ENCODE assay signal across 7 cellular contexts in the genomic region with DNA sequence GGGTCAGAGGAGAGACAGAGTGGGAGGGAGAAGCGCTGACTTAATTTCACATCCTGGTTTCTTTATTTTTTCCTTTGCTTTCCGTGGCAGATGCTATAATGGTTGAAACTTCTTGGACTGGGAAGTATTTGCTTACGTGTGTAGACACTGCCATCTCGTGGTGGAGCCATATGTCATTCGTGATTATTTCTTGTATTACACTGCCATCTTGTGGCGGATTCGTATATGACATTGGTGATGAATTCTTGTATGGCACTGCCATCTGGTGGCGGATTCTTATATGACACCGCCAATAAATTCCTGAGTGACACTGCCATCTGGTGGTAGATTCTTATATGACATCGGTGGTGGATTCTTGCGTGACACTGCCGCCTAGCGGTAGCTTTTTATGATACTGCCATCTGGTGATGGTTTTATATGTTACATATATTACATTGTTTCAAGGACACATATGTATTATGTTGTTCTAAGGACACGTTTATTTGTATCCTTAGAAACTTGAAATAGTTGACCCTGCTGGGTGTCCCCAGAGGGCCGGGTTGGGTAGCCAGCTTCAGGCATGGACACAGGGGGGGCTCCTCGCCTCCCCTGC. TPM values are rescaled to one million over a fixed set of nuclear protein-coding genes. Genes with fewer than 3 reads are reported as not detected.
DNase-seq lines count a peak whose midpoint lies in the region; ATAC-seq and TF ChIP-seq lines count a peak whose summit lies in the region.

No MANE protein-coding gene starts in this region.

- peak overlapping the region; percentile 16 for H3K27ac ChIP-seq in layer of hippocampus (ENCODE audit: low read depth, low read length)

- DNase-seq in NCI-H226, result peak; percentile 12
- peak; percentile 34 to 79 for DNase-seq in activated CD4-positive, alpha-beta T cell treated with anti-CD3 and anti-CD28 coated beads for 24 hours (ENCODE audit: low read depth in 2 of 2)
- peak; percentile 59 for DNase-seq in cerebellum (ENCODE audit: low spot score)
- DNase-seq in stimulated activated CD4-positive, alpha-beta T cell treated with anti-CD3 and anti-CD28 coated beads, Interleukin-4, amount 100 ng/mL, for 4 hours, result peak; percentile 36 to 44

- ATAC-seq in GM18505 (IDR thresholded peaks at IDR 0.05; ENCODE audit: unreplicated experiment) (peak; percentile 53), HG03095 (IDR thresholded peaks at IDR 0.05; ENCODE audit: unreplicated experiment) (peak; percentile 39)

- no peak for TF ChIP-seq POLR2A in GM18505 (IDR thresholded peaks at IDR 0.05; ENCODE audit: borderline replicate concordance, extremely low read depth, insufficient read depth, insufficient read length)

- no peaks in the 10 kb centered on the region for H3K27me3 ChIP-seq in layer of hippocampus (ENCODE audit: control insufficient read depth, insufficient read depth, low read length)

RNA-seq across cellular contexts. Expression of a gene that starts 37.3 kb away (rescaled TPM):
- 44.0 TPM for total RNA-seq in cerebellum

Comparison
In these comparisons a context has a peak if more than half of its experiments do, and no peak if none do; other contexts are left out.
1. Peak in every context shown above with its lines: DNase-seq, ATAC-seq and H3K27ac ChIP-seq.